14 cellular contexts compared by ENCODE assay signal in genomic region chr17:82396601-82397435, GRCh38. TPM values are rescaled to one million over a fixed set of nuclear protein-coding genes. Genes with fewer than 3 reads are reported as not detected.
A peak's percentile ranks its signal among the peaks of the same experiment; 100 is the strongest.
DNase-seq lines count a peak whose midpoint lies in the region; ATAC-seq and TF ChIP-seq lines count a peak whose summit lies in the region.
"Had no signal": no experiment of that assay in that cellular context is flagged by ENCODE, and none has a peak within 500 bp of the region (broad histone marks: within the 10 kb centered on the region; RNA-seq: fewer than 3 reads in every experiment).

No MANE protein-coding gene starts in this region.

- TF ChIP-seq CTCF in choroid plexus epithelial cell (conservative IDR thresholded peaks at IDR 0.05; ENCODE audit: low read depth, low read length) (no peak), osteocyte (IDR thresholded peaks at IDR 0.05) (no peak)

- ATAC-seq in HG02885 (IDR thresholded peaks at IDR 0.05; ENCODE audit: poor library complexity, unreplicated experiment) (no peak), left colon (no peak)
- no peak for ATAC-seq in activated CD4-positive, CD25-positive, alpha-beta regulatory T cell treated with anti-CD3 and anti-CD28 coated beads, Interleukin-2, amount 50 U/mL, for 24 hours
- ATAC-seq: left lung had no signal

- peaks cover 12% of the 10 kb centered on the region for H3K36me3 Mint-ChIP-seq in osteocyte (ENCODE audit: unreplicated experiment)

- intact Hi-C loops in left colon (cut with DNase I, micrococcal nuclease) = no loop called here

- no peaks in the 10 kb centered on the region for H3K9me3 Mint-ChIP-seq in osteocyte (ENCODE audit: unreplicated experiment)
- H3K9me3 Mint-ChIP-seq: activated naive CD8-positive, alpha-beta T cell treated with anti-CD3 and anti-CD28 coated beads for 36 hours; IgD-negative memory B cell had no signal

- DNase-seq in AG20443 (ENCODE audit: low spot score) = peak; percentile 89
- DNase-seq in M059J (ENCODE audit: low read depth) = peak; percentile 29
- peak; percentile 93 for DNase-seq in choroid plexus epithelial cell (ENCODE audit: low read depth)
- peak; percentile 84 for DNase-seq in osteocyte (ENCODE audit: extremely low spot score, unreplicated experiment)
- DNase-seq in left colon = no peak
- no peak for DNase-seq in SHP77 treated with DMSO at 0.1 percent for 48 hours (lab: John Stamatoyannopoulos, UW)
- DNase-seq: activated CD4-positive, alpha-beta T cell treated with anti-CD3 and anti-CD28 coated beads, Interleukin-2, amount 50 U/mL, for 4 hours; activated naive CD8-positive, alpha-beta T cell treated with anti-CD3 and anti-CD28 coated beads for 36 hours had no signal

- peak overlapping the region; percentile 55 for H3K4me3 Mint-ChIP-seq in osteocyte (ENCODE audit: unreplicated experiment)
- H3K4me3 Mint-ChIP-seq: activated naive CD8-positive, alpha-beta T cell treated with anti-CD3 and anti-CD28 coated beads for 36 hours; IgD-negative memory B cell had no signal

- H3K4me3 ChIP-seq in choroid plexus epithelial cell (ENCODE audit: low read depth, low read length) = no peak overlapping the region
- H3K4me3 ChIP-seq: left lung, psoas muscle had no signal

- H3K4me1 Mint-ChIP-seq in osteocyte (ENCODE audit: unreplicated experiment) = peaks cover 42% of the 10 kb centered on the region

- peak overlapping the region; percentile 52 for H3K27ac Mint-ChIP-seq in osteocyte (ENCODE audit: unreplicated experiment)
- H3K27ac Mint-ChIP-seq: activated naive CD8-positive, alpha-beta T cell treated with anti-CD3 and anti-CD28 coated beads for 36 hours; IgD-negative memory B cell had no signal

- no peaks in the 10 kb centered on the region for H3K27me3 Mint-ChIP-seq in osteocyte (ENCODE audit: unreplicated experiment)
- H3K27me3 Mint-ChIP-seq: activated naive CD8-positive, alpha-beta T cell treated with anti-CD3 and anti-CD28 coated beads for 36 hours had no signal

RNA-seq across cellular contexts. Expression of gene HEXD, which starts 21.3 kb away (rescaled TPM):
- total RNA-seq in M059J (2014; rRNA removed; shearing (Covaris generic)) = 4.6 and 7.3 TPM in 2 replicates
- total RNA-seq in osteocyte (21.9 and 26.5 TPM in 2 replicates), left colon (10 to 100 TPM; 27.7 to 32.0 TPM)

RNA-seq across cellular contexts. Expression of gene OGFOD3, which starts 21.6 kb away (rescaled TPM):
- 34.5 and 57.7 TPM in 2 replicates for total RNA-seq in M059J (2014; rRNA removed; shearing (Covaris generic))
- 30.7 and 32.8 TPM in 2 replicates for total RNA-seq in osteocyte
- total RNA-seq in left colon = 10 to 100 TPM; 28.8 to 31.1 TPM

RNA-seq across cellular contexts. Expression of gene UTS2R, which starts 25.3 kb away (rescaled TPM):
- not detected in 2 replicates for total RNA-seq in M059J (2014; rRNA removed; shearing (Covaris generic))
- not detected in 2 replicates for total RNA-seq in osteocyte
- not detected for total RNA-seq in left colon
- total RNA-seq: activated naive CD8-positive, alpha-beta T cell treated with anti-CD3 and anti-CD28 coated beads for 36 hours; epithelial cell of proximal tubule; left lung had no signal

RNA-seq across cellular contexts. Expression of gene TEX19, which starts 37.8 kb away (rescaled TPM):
- 0.05 TPM in 1 of 2 replicates, not detected in the other for total RNA-seq in M059J (2014; rRNA removed; shearing (Covaris generic))
- total RNA-seq in osteocyte = not detected in 2 replicates
- not detected for total RNA-seq in left colon
- total RNA-seq: epithelial cell of proximal tubule, left lung had no signal

RNA-seq across cellular contexts. Expression of gene CYBC1, which starts 53.7 kb away (rescaled TPM):
- 45.1 and 55.5 TPM in 2 replicates for total RNA-seq in M059J (2014; rRNA removed; shearing (Covaris generic))
- total RNA-seq in osteocyte (69.8 and 78.7 TPM in 2 replicates), left colon (10 to 100 TPM; 60.8 to 77.8 TPM)

Comparison
In these comparisons a context has a peak if more than half of its experiments do, and no peak if none do; other contexts are left out.
1. DNase-seq: peak in AG20443 (single experiment), M059J (single experiment), choroid plexus epithelial cell (single experiment) and osteocyte (single experiment); none in left colon (0 of 2) and SHP77 treated with DMSO at 0.1 percent for 48 hours (single experiment).